ENCODE assay signal across 16 cellular contexts in genomic region chr3:122892118-122892517, GRCh38.
"Had no signal": no experiment of that assay in that cellular context is flagged by ENCODE, and none has a peak within 500 bp of the region (broad histone marks: within the 10 kb centered on the region; RNA-seq: fewer than 3 reads in every experiment).

No MANE protein-coding gene starts in this region.

- H3K4me1 ChIP-seq: breast epithelium, colonic mucosa, thyroid gland, upper lobe of right lung had no signal

- DNase-seq: activated gamma-delta T cell treated with Interleukin-2 at 50 U/mL for 16 hours; activated T-cell treated with anti-CD3 and anti-CD28 coated beads, Interleukin-2, amount 50 U/mL, for 1 hour; aorta; colonic mucosa; foreskin melanocyte; hippocampal formation; left ventricle myocardium inferior; naive thymus-derived CD4-positive, alpha-beta T cell; stimulated activated CD4-positive, alpha-beta T cell treated with anti-CD3 and anti-CD28 coated beads, Interleukin-4, amount 100 ng/mL, for 4 hours; stimulated activated naive CD8-positive, alpha-beta T cell treated with anti-CD3 and anti-CD28 coated beads, Interleukin-15, Interleukin-2, amounts not matched to agents 100 U/mL and 50 U/mL, for 24 hours; T-helper 1 cell; thyroid gland; upper lobe of right lung had no signal

- ATAC-seq: activated naive CD4-positive, alpha-beta T cell treated with anti-CD3 and anti-CD28 coated beads, Interleukin-2, amount 50 U/mL, for 72 hours; naive thymus-derived CD4-positive, alpha-beta T cell; stimulated activated naive CD8-positive, alpha-beta T cell treated with anti-CD3 and anti-CD28 coated beads, Interleukin-15, Interleukin-2, amounts not matched to agents 100 U/mL and 50 U/mL, for 24 hours; upper lobe of right lung had no signal

- H3K27me3 ChIP-seq: breast epithelium, colonic mucosa, thyroid gland, upper lobe of right lung had no signal

- H3K36me3 ChIP-seq: breast epithelium, colonic mucosa, left ventricle myocardium inferior, thyroid gland, upper lobe of right lung had no signal

- H3K27ac ChIP-seq: breast epithelium, colonic mucosa, left ventricle myocardium inferior, thyroid gland, upper lobe of right lung had no signal

- FAIRE-seq: TTC549 had no signal

- H3K4me3 ChIP-seq: breast epithelium, colonic mucosa, left ventricle myocardium inferior, thyroid gland, upper lobe of right lung had no signal

- H3K9me3 ChIP-seq: breast epithelium, colonic mucosa, left ventricle myocardium inferior, thyroid gland, upper lobe of right lung had no signal
